In genomic region chr4:4631150-4631549, GRCh38 we compare ENCODE assay signal across 12 cellular contexts.
DNase-seq lines count a peak whose midpoint lies in the region; ATAC-seq and FAIRE-seq lines count a peak whose summit lies in the region.
"Had no signal": no experiment of that assay in that cellular context is flagged by ENCODE, and none has a peak within 500 bp of the region (broad histone marks: within the 10 kb centered on the region; RNA-seq: fewer than 3 reads in every experiment).

No MANE protein-coding gene starts in this region.

- ATAC-seq in GM18498 (IDR thresholded peaks at IDR 0.05; ENCODE audit: unreplicated experiment) (peak; percentile 99), GM19324 (IDR thresholded peaks at IDR 0.05; ENCODE audit: low FRiP score, unreplicated experiment) (peak; percentile 80), HG02588 (IDR thresholded peaks at IDR 0.05; ENCODE audit: unreplicated experiment) (peak; percentile 92), HG03354 (IDR thresholded peaks at IDR 0.05; ENCODE audit: poor library complexity, severe bottlenecking, unreplicated experiment) (peak; percentile 97), HG02970 (IDR thresholded peaks at IDR 0.05; ENCODE audit: low FRiP score, unreplicated experiment) (no peak)
- ATAC-seq: right lobe of liver had no signal

- no peak for FAIRE-seq in frontal cortex (lab: Jason Lieb, UNC)

- DNase-seq in globus pallidus (ENCODE audit: low spot score) (no peak), HK-2 (ENCODE audit: unreplicated experiment) (no peak), frontal cortex (ENCODE audit: low spot score in 2 of 2) (no peak)
- DNase-seq: activated CD4-positive, alpha-beta T cell treated with anti-CD3 and anti-CD28 coated beads, Interleukin-2, amount 10 ng/mL, durations not matched to agents 7 days and 5 days; DMS79; NCI-H1436; right lobe of liver had no signal
